18 cellular contexts compared by ENCODE assay signal in the genomic region with DNA sequence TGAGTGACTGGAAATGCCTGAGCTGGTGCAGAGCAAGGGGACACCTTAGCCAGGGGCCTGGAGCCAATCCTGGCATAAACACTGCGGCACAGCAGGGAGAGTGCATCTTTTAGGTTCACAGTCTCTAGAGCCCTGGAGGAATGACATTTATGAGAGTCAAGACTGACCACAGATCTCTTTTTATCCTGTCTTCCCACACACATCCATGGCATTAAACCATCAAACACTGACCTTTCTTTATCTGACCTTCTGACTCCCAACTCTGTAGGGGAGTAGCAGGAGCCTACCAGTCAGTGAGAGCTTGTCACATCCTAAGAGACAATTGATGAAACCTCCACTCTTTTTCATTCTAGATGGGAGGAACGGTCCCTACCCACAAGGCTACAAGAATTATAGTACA. TPM values are rescaled to one million over a fixed set of nuclear protein-coding genes. Genes with fewer than 3 reads are reported as not detected.
"Had no signal": no experiment of that assay in that cellular context is flagged by ENCODE, and none has a peak within 500 bp of the region (broad histone marks: within the 10 kb centered on the region; RNA-seq: fewer than 3 reads in every experiment).

No MANE protein-coding gene starts in this region.

- DNase-seq: activated CD4-positive, alpha-beta memory T cell treated with anti-CD3 and anti-CD28 coated beads for 36 hours; activated CD8-positive, alpha-beta memory T cell treated with anti-CD3 and anti-CD28 coated beads, Interleukin-2, amount 10 ng/mL, durations not matched to agents 7 days and 5 days; activated effector memory CD4-positive, alpha-beta T cell treated with Interleukin-2 at 50 U/mL for 16 hours; activated T-cell treated with anti-CD3 and anti-CD28 coated beads, Interleukin-2, amount 50 U/mL, for 24 hours; anterior cingulate cortex; brain microvascular endothelial cell; cortex of kidney; effector CD8-positive, alpha-beta T cell; nephron progenitor cell; right lobe of liver; stimulated activated CD4-positive, alpha-beta T cell treated with anti-CD3 and anti-CD28 coated beads, Interleukin-1b, Interleukin-23, amount 100 ng/mL, for 48 hours; thyroid gland; WERI-Rb-1 had no signal

- H3K36me3 Mint-ChIP-seq: activated CD4-positive, alpha-beta memory T cell treated with anti-CD3 and anti-CD28 coated beads for 36 hours; activated CD8-positive, alpha-beta memory T cell treated with anti-CD3 and anti-CD28 coated beads, Interleukin-2, amount 10 ng/mL, durations not matched to agents 7 days and 5 days; activated naive CD8-positive, alpha-beta T cell; memory B cell had no signal

- H3K9me3 Mint-ChIP-seq: activated CD4-positive, alpha-beta memory T cell treated with anti-CD3 and anti-CD28 coated beads for 36 hours; activated T-cell treated with anti-CD3 and anti-CD28 coated beads, Interleukin-2, amount 50 U/mL, for 24 hours; memory B cell; nephron progenitor cell; T-helper 1 cell treated with Interleukin-12 subunit alpha and Interleukin-12 subunit beta and Interleukin-4 antibody, amounts not matched to agents 30 μg/mL and 1 μg/mL, for 36 hours had no signal

- H3K4me3 ChIP-seq: hepatocyte, right lobe of liver, thyroid gland had no signal

- H3K79me2 ChIP-seq: hepatocyte had no signal

- H3K4me2 ChIP-seq: hepatocyte had no signal

- ATAC-seq: right lobe of liver had no signal

- H2AFZ ChIP-seq: hepatocyte had no signal

- H3K36me3 ChIP-seq: brain microvascular endothelial cell, right lobe of liver, thyroid gland, WERI-Rb-1 had no signal

- H3K4me3 Mint-ChIP-seq: activated CD4-positive, alpha-beta memory T cell treated with anti-CD3 and anti-CD28 coated beads for 36 hours; activated CD8-positive, alpha-beta memory T cell treated with anti-CD3 and anti-CD28 coated beads, Interleukin-2, amount 10 ng/mL, durations not matched to agents 7 days and 5 days; activated naive CD8-positive, alpha-beta T cell; activated T-cell treated with anti-CD3 and anti-CD28 coated beads, Interleukin-2, amount 50 U/mL, for 24 hours; memory B cell; nephron progenitor cell; T-helper 1 cell treated with Interleukin-12 subunit alpha and Interleukin-12 subunit beta and Interleukin-4 antibody, amounts not matched to agents 30 μg/mL and 1 μg/mL, for 36 hours had no signal

- H3K9me3 ChIP-seq: right lobe of liver, thyroid gland had no signal

- H3K27ac Mint-ChIP-seq: activated CD4-positive, alpha-beta memory T cell treated with anti-CD3 and anti-CD28 coated beads for 36 hours; activated CD8-positive, alpha-beta memory T cell treated with anti-CD3 and anti-CD28 coated beads, Interleukin-2, amount 10 ng/mL, durations not matched to agents 7 days and 5 days; activated naive CD8-positive, alpha-beta T cell; activated T-cell treated with anti-CD3 and anti-CD28 coated beads, Interleukin-2, amount 50 U/mL, for 24 hours; memory B cell; nephron progenitor cell; progenitor cell of endocrine pancreas; T-helper 1 cell treated with Interleukin-12 subunit alpha and Interleukin-12 subunit beta and Interleukin-4 antibody, amounts not matched to agents 30 μg/mL and 1 μg/mL, for 36 hours had no signal

- H3K4me1 ChIP-seq: right lobe of liver had no signal

- H3K27me3 Mint-ChIP-seq: activated CD4-positive, alpha-beta memory T cell treated with anti-CD3 and anti-CD28 coated beads for 36 hours; activated naive CD8-positive, alpha-beta T cell; activated T-cell treated with anti-CD3 and anti-CD28 coated beads, Interleukin-2, amount 50 U/mL, for 24 hours had no signal

- H3K27me3 ChIP-seq: brain microvascular endothelial cell, hepatocyte, right lobe of liver, thyroid gland had no signal

- H3K27ac ChIP-seq: brain microvascular endothelial cell, hepatocyte, right lobe of liver, WERI-Rb-1 had no signal

- H3K4me1 Mint-ChIP-seq: memory B cell had no signal

RNA-seq across cellular contexts. Expression of a gene that starts 7.9 kb away (rescaled TPM):
- total RNA-seq: activated CD4-positive, alpha-beta memory T cell treated with anti-CD3 and anti-CD28 coated beads for 36 hours had no signal
